In the genomic region with DNA sequence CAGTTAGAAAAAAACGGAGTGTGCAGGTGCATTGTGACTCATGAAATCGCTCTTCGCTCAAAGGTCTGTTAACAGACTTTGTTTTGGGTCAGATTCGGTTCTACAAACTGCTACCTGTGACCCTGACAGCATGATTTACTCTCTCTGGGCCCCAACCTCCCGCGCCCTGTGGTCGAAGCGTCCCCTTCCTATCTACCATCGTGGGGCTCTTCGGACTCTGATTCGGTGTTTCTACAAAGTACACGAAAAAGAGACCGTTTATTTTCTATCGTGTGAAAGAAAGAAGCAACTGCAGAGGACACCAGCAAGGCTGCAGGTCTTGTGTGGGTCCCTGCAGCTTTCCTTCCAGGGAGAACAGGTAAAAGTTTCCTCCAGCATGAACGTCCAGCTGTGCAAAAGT, we compare ENCODE assay signal across 14 cellular contexts. TPM values are rescaled to one million over a fixed set of nuclear protein-coding genes. Genes with fewer than 3 reads are reported as not detected.
DNase-seq lines count a peak whose midpoint lies in the region; ATAC-seq and TF ChIP-seq lines count a peak whose summit lies in the region.
"Had no signal": no experiment of that assay in that cellular context is flagged by ENCODE, and none has a peak within 500 bp of the region (broad histone marks: within the 10 kb centered on the region; RNA-seq: fewer than 3 reads in every experiment).

No MANE protein-coding gene starts in this region.

- no peak for TF ChIP-seq EP300 in stomach (IDR thresholded peaks at IDR 0.05)

- peak in 1 of 3 donors; percentile 15 for DNase-seq in Peyer's patch
- DNase-seq in central memory CD8-positive, alpha-beta T cell (ENCODE audit: low spot score in 2 of 2), result no peak
- DNase-seq in stomach, result no peak
- no peak for DNase-seq in NCI-H69 (lab: John Stamatoyannopoulos, UW)
- no peak for DNase-seq in stimulated activated CD4-positive, alpha-beta T cell treated with anti-CD3 and anti-CD28 coated beads, Interleukin-2, amount 100 ng/mL, for 24 hours
- no peak for DNase-seq in NCI-H2196 treated with DMSO at 0.1 percent for 48 hours (lab: John Stamatoyannopoulos, UW; ENCODE audit: unreplicated experiment)
- DNase-seq: ACHN, Karpas-422, MM.1S, NCI-H1105, NCI-H187, NCI-H510A, SHP77 treated with DMSO at 0.1 percent for 48 hours had no signal

- H3K4me3 ChIP-seq in Peyer's patch, result no peak overlapping the region
- H3K4me3 ChIP-seq in muscle layer of colon (ENCODE audit: low read depth in 1 of 2, low read length in 2 of 2), result no peak overlapping the region
- H3K4me3 ChIP-seq in stomach, result no peak overlapping the region

- H3K4me1 ChIP-seq in Peyer's patch, result peaks cover 0 to 5% (median 0%) of the 10 kb centered on the region in 4 donors
- H3K4me1 ChIP-seq in muscle layer of colon (ENCODE audit: insufficient read depth, low read length), result peaks cover 25% of the 10 kb centered on the region
- H3K4me1 ChIP-seq in stomach, result peaks cover 0 to 15% (median 0%) of the 10 kb centered on the region in 4 donors

- no peaks in the 10 kb centered on the region for H3K9me3 ChIP-seq in Peyer's patch
- H3K9me3 ChIP-seq in muscle layer of colon (ENCODE audit: low read length), result no peaks in the 10 kb centered on the region
- H3K9me3 ChIP-seq in stomach, result no peaks in the 10 kb centered on the region

- H3K36me3 ChIP-seq in Peyer's patch (no peaks in the 10 kb centered on the region), muscle layer of colon (ENCODE audit: insufficient read depth, low read length) (no peaks in the 10 kb centered on the region), stomach (no peaks in the 10 kb centered on the region)

- intact Hi-C loops in stomach (cut with DNase I; ENCODE audit: low total_unique reads), result no loop called here

- H3K27ac Mint-ChIP-seq in central memory CD8-positive, alpha-beta T cell (ENCODE audit: low read depth), result peak overlapping the region; percentile 29

- no peak overlapping the region for H3K9ac ChIP-seq in muscle layer of colon (ENCODE audit: low read length)

- 39 to 60% (median 54%) methylated on average over 15 of the region's 15 CpGs for WGBS in stomach, 5 donors

- no peaks in the 10 kb centered on the region for H3K9me3 Mint-ChIP-seq in central memory CD8-positive, alpha-beta T cell

- H3K27me3 ChIP-seq in Peyer's patch, result no peaks in the 10 kb centered on the region
- H3K27me3 ChIP-seq in muscle layer of colon (ENCODE audit: control insufficient read depth in 1 of 2, insufficient read depth in 2 of 2, low read length in 2 of 2), result no peaks in the 10 kb centered on the region
- peaks cover 0 to 12% (median 0%) of the 10 kb centered on the region in 3 donors for H3K27me3 ChIP-seq in stomach

- no peak for ATAC-seq in central memory CD8-positive, alpha-beta T cell (replicated peaks; ENCODE audit: extremely low read depth, poor library complexity, severe bottlenecking)

- no peak for TF ChIP-seq POLR2A in Peyer's patch (IDR thresholded peaks at IDR 0.05)
- TF ChIP-seq POLR2A in stomach (IDR thresholded peaks at IDR 0.05), result no peak

- H3K27ac ChIP-seq in Peyer's patch (peak overlapping the region; percentile 14 to 69 (median 29)), muscle layer of colon (ENCODE audit: low read depth, low read length) (peak overlapping the region; percentile 90), stomach (peak overlapping the region in 3 of 5 donors; percentile 41 to 70 (median 66))

- H3K4me1 Mint-ChIP-seq in central memory CD8-positive, alpha-beta T cell, result peaks cover 6% of the 10 kb centered on the region

- H3K36me3 Mint-ChIP-seq in central memory CD8-positive, alpha-beta T cell (ENCODE audit: insufficient read depth), result no peaks in the 10 kb centered on the region

- TF ChIP-seq CTCF in Peyer's patch (IDR thresholded peaks at IDR 0.05) (no peak), stomach (IDR thresholded peaks at IDR 0.05) (no peak)

- peaks cover 28% of the 10 kb centered on the region for H3K27me3 Mint-ChIP-seq in central memory CD8-positive, alpha-beta T cell

- H3K4me3 Mint-ChIP-seq in central memory CD8-positive, alpha-beta T cell, result no peak overlapping the region

RNA-seq across cellular contexts. Expression of a gene that starts 29.4 kb away (rescaled TPM):
- 10 to 100 TPM; 10.7 to 70.8 (median 30.5) TPM for total RNA-seq in Peyer's patch
- total RNA-seq in stomach, result 10 to 100 TPM in 1 of 5 donors, 1 to 10 TPM in 4; 3.1 to 23.3 (median 3.9) TPM
- 1 to 10 TPM; 2.9 to 9.9 (median 6.7) TPM for polyA plus RNA-seq in stomach

Comparison
In these comparisons a context has a peak if more than half of its experiments do, and no peak if none do; other contexts are left out.
1. H3K27ac ChIP-seq: peak in every context shown above with its lines; median percentile 90 in muscle layer of colon; 66 in stomach; 29 in Peyer's patch.